Comparison of ENCODE assay signal across 8 cellular contexts in genomic region chr6:70221025-70221714, GRCh38.
DNase-seq lines count a peak whose midpoint lies in the region; ATAC-seq, FAIRE-seq and TF ChIP-seq lines count a peak whose summit lies in the region.

No MANE protein-coding gene starts in this region.

- H3K27me3 ChIP-seq in RWPE2 (ENCODE audit: insufficient read depth, poor library complexity, severe bottlenecking), result peaks cover 27% of the 10 kb centered on the region

- H3K27ac Mint-ChIP-seq in stimulated activated effector memory CD8-positive, alpha-beta T cell treated with anti-CD3 and anti-CD28 coated beads, Interleukin-12 subunit alpha, Interleukin-12 subunit beta, amount 100 ng/mL, for 72 hours, result no peak overlapping the region

- H3K4me3 Mint-ChIP-seq in stimulated activated effector memory CD8-positive, alpha-beta T cell treated with anti-CD3 and anti-CD28 coated beads, Interleukin-12 subunit alpha, Interleukin-12 subunit beta, amount 100 ng/mL, for 72 hours, result no peak overlapping the region

- DNase-seq in AG10803 (ENCODE audit: low read depth), result peak; percentile 21
- DNase-seq in HTR-8/SVneo (ENCODE audit: insufficient read length, low spot score), result peak; percentile 35
- DNase-seq in RWPE2 (ENCODE audit: low spot score), result no peak
- peak; percentile 33 for DNase-seq in fibroblast of peridontal ligament (ENCODE audit: extremely low read depth)
- peak; percentile 38 for DNase-seq in renal cortical epithelial cell (ENCODE audit: low read depth)
- DNase-seq in KG1 (lab: John Stamatoyannopoulos, UW), result no peak
- DNase-seq in stimulated activated effector memory CD8-positive, alpha-beta T cell treated with anti-CD3 and anti-CD28 coated beads, Interleukin-12 subunit alpha, Interleukin-12 subunit beta, amount 100 ng/mL, for 72 hours (ENCODE audit: low spot score in 2 of 2), result no peak

- H3K4me1 Mint-ChIP-seq in stimulated activated effector memory CD8-positive, alpha-beta T cell treated with anti-CD3 and anti-CD28 coated beads, Interleukin-12 subunit alpha, Interleukin-12 subunit beta, amount 100 ng/mL, for 72 hours, result no peaks in the 10 kb centered on the region

- H3K4me1 ChIP-seq in RWPE2 (ENCODE audit: insufficient read depth, poor library complexity, severe bottlenecking), result no peaks in the 10 kb centered on the region

- ATAC-seq in RWPE2 (ENCODE audit: low read depth), result no peak
- no peak for ATAC-seq in stimulated activated effector memory CD8-positive, alpha-beta T cell treated with anti-CD3 and anti-CD28 coated beads, Interleukin-12 subunit alpha, Interleukin-12 subunit beta, amount 100 ng/mL, for 72 hours

- H3K9me3 ChIP-seq in RWPE2 (ENCODE audit: severe bottlenecking), result no peaks in the 10 kb centered on the region

- H3K27ac ChIP-seq in RWPE2 (ENCODE audit: poor library complexity, severe bottlenecking), result no peak overlapping the region

- no peaks in the 10 kb centered on the region for H3K9me3 Mint-ChIP-seq in stimulated activated effector memory CD8-positive, alpha-beta T cell treated with anti-CD3 and anti-CD28 coated beads, Interleukin-12 subunit alpha, Interleukin-12 subunit beta, amount 100 ng/mL, for 72 hours

- no peak for FAIRE-seq in HTR-8/SVneo (lab: Jason Lieb, UNC)

- no peaks in the 10 kb centered on the region for H3K36me3 ChIP-seq in RWPE2 (ENCODE audit: low read depth)

- TF ChIP-seq CTCF in AG10803 (conservative IDR thresholded peaks at IDR 0.05; ENCODE audit: low read length) (peak; percentile 69), GM12875 (IDR thresholded peaks at IDR 0.05; ENCODE audit: borderline replicate concordance, insufficient read depth, low read depth, low read length) (peak; percentile 47; the same call in 1 of the 2 replicates), RWPE2 (IDR thresholded peaks at IDR 0.05; ENCODE audit: poor library complexity, severe bottlenecking) (peak; percentile 87)

- H3K4me3 ChIP-seq in AG10803 (ENCODE audit: low read length), result no peak overlapping the region
- no peak overlapping the region for H3K4me3 ChIP-seq in GM12875 (ENCODE audit: low read depth, low read length)
- no peak overlapping the region for H3K4me3 ChIP-seq in RWPE2 (ENCODE audit: severe bottlenecking)

- no peaks in the 10 kb centered on the region for H3K36me3 Mint-ChIP-seq in stimulated activated effector memory CD8-positive, alpha-beta T cell treated with anti-CD3 and anti-CD28 coated beads, Interleukin-12 subunit alpha, Interleukin-12 subunit beta, amount 100 ng/mL, for 72 hours

Comparison
In these comparisons a context has a peak if more than half of its experiments do, and no peak if none do; other contexts are left out.
1. DNase-seq: peak in AG10803 (single experiment), HTR-8/SVneo (single experiment), fibroblast of peridontal ligament (single experiment) and renal cortical epithelial cell (single experiment); none in RWPE2 (single experiment), KG1 (single experiment) and stimulated activated effector memory CD8-positive, alpha-beta T cell treated with anti-CD3 and anti-CD28 coated beads, Interleukin-12 subunit alpha, Interleukin-12 subunit beta, amount 100 ng/mL, for 72 hours (0 of 2).
2. Peak in every context shown above with its lines, with median percentiles within 50 percentile points of each other: CTCF ChIP-seq.